Comparison of ENCODE assay signal across 19 cellular contexts in genomic region chr13:73321039-73321438, GRCh38.
A peak's percentile ranks its signal among the peaks of the same experiment; 100 is the strongest.
DNase-seq lines count a peak whose midpoint lies in the region; ATAC-seq and TF ChIP-seq lines count a peak whose summit lies in the region.
"Had no signal": no experiment of that assay in that cellular context is flagged by ENCODE, and none has a peak within 500 bp of the region (broad histone marks: within the 10 kb centered on the region; RNA-seq: fewer than 3 reads in every experiment).

No MANE protein-coding gene starts in this region.

- H3K4me1 Mint-ChIP-seq in activated T-helper 17 cell treated with anti-CD3 and anti-CD28 coated beads, Interleukin-2, amount 50 U/mL, for 72 hours = peaks cover 4% of the 10 kb centered on the region
- H3K4me1 Mint-ChIP-seq: T-helper 17 cell had no signal

- ATAC-seq in GM18858 (IDR thresholded peaks at IDR 0.05; ENCODE audit: unreplicated experiment) (peak; percentile 41), GM18909 (IDR thresholded peaks at IDR 0.05; ENCODE audit: poor library complexity, unreplicated experiment) (peak; percentile 57), HG02981 (IDR thresholded peaks at IDR 0.05; ENCODE audit: unreplicated experiment) (peak; percentile 40), upper lobe of left lung (ENCODE audit: low FRiP score in 2 of 2) (no peak), HG03196 (IDR thresholded peaks at IDR 0.05; ENCODE audit: unreplicated experiment) (no peak), GM19397 (IDR thresholded peaks at IDR 0.05; ENCODE audit: unreplicated experiment) (no peak)
- ATAC-seq in activated T-helper 17 cell treated with anti-CD3 and anti-CD28 coated beads, Interleukin-2, amount 50 U/mL, for 72 hours (replicated peaks) = peak; percentile 52
- ATAC-seq: T-helper 17 cell had no signal

- H3K36me3 Mint-ChIP-seq in activated T-helper 17 cell treated with anti-CD3 and anti-CD28 coated beads, Interleukin-2, amount 50 U/mL, for 72 hours (ENCODE audit: low read depth) = no peaks in the 10 kb centered on the region

- no peak overlapping the region for H3K27ac Mint-ChIP-seq in activated T-helper 17 cell treated with anti-CD3 and anti-CD28 coated beads, Interleukin-2, amount 50 U/mL, for 72 hours
- H3K27ac Mint-ChIP-seq: T-helper 17 cell had no signal

- no peak for TF ChIP-seq POLR2A in upper lobe of left lung (IDR thresholded peaks at IDR 0.05)

- no peak overlapping the region for H3K4me3 Mint-ChIP-seq in activated T-helper 17 cell treated with anti-CD3 and anti-CD28 coated beads, Interleukin-2, amount 50 U/mL, for 72 hours
- H3K4me3 Mint-ChIP-seq: T-helper 17 cell had no signal

- H3K4me3 ChIP-seq in upper lobe of left lung = no peak overlapping the region
- H3K4me3 ChIP-seq: HAP-1, PC-9, SJCRH30 had no signal

- no peak for TF ChIP-seq EP300 in upper lobe of left lung (IDR thresholded peaks at IDR 0.05)

- H3K4me1 ChIP-seq in upper lobe of left lung = peaks cover 0 to 9% (median 0%) of the 10 kb centered on the region in 4 donors

- 84% methylated on average over 3 of the region's 3 CpGs for WGBS in upper lobe of left lung, 2 donors

- no peaks in the 10 kb centered on the region for H3K9me3 ChIP-seq in upper lobe of left lung
- H3K9me3 ChIP-seq: HAP-1, SJCRH30 had no signal

- peaks cover 3% of the 10 kb centered on the region for H3K9me3 Mint-ChIP-seq in activated T-helper 17 cell treated with anti-CD3 and anti-CD28 coated beads, Interleukin-2, amount 50 U/mL, for 72 hours

- no peak overlapping the region for H3K27ac ChIP-seq in upper lobe of left lung
- H3K27ac ChIP-seq: HL-60, PC-9, SJCRH30 had no signal

- peaks cover 3% of the 10 kb centered on the region for H3K27me3 Mint-ChIP-seq in activated T-helper 17 cell treated with anti-CD3 and anti-CD28 coated beads, Interleukin-2, amount 50 U/mL, for 72 hours

- no peak for TF ChIP-seq CTCF in upper lobe of left lung (IDR thresholded peaks at IDR 0.05)

- H3K36me3 ChIP-seq in upper lobe of left lung = no peaks in the 10 kb centered on the region
- H3K36me3 ChIP-seq: HAP-1, SJCRH30 had no signal

- DNase-seq in upper lobe of left lung = no peak
- DNase-seq: ACHN, COR-L47, NCI-H1105 treated with DMSO at 0.1 percent for 48 hours, NCI-H2029, NCI-H2171, NCI-H446, NCI-H82, PC-9, SJCRH30, T-helper 17 cell had no signal

- no peaks in the 10 kb centered on the region for H3K27me3 ChIP-seq in upper lobe of left lung
- H3K27me3 ChIP-seq: SJCRH30 had no signal

Comparison
In these comparisons a context has a peak if more than half of its experiments do, and no peak if none do; other contexts are left out.
1. ATAC-seq: peak in GM18858 (single experiment), GM18909 (single experiment), HG02981 (single experiment) and activated T-helper 17 cell treated with anti-CD3 and anti-CD28 coated beads, Interleukin-2, amount 50 U/mL, for 72 hours (single experiment); none in upper lobe of left lung (0 of 2), HG03196 (single experiment) and GM19397 (single experiment).